ENCODE assay signal across 7 cellular contexts in genomic region chr10:73731588-73732375, GRCh38. TPM values are rescaled to one million over a fixed set of nuclear protein-coding genes. Genes with fewer than 3 reads are reported as not detected.
A peak's percentile ranks its signal among the peaks of the same experiment; 100 is the strongest.
DNase-seq lines count a peak whose midpoint lies in the region; ATAC-seq and TF ChIP-seq lines count a peak whose summit lies in the region.
"Had no signal": no experiment of that assay in that cellular context is flagged by ENCODE, and none has a peak within 500 bp of the region (broad histone marks: within the 10 kb centered on the region; RNA-seq: fewer than 3 reads in every experiment).

No MANE protein-coding gene starts in this region.

- 96% methylated on average over 41 of the region's 42 CpGs for WGBS in mesenchymal stem cell

- DNase-seq in CD4-positive, CD25-positive, alpha-beta regulatory T cell = no peak
- DNase-seq in WTC11 (ENCODE audit: low spot score) (no peak), mesenchymal stem cell (no peak), HK-2 (ENCODE audit: unreplicated experiment) (no peak)
- DNase-seq in stimulated activated naive CD4-positive, alpha-beta T cell treated with Interleukin-2 at 50 U/mL for 16 hours (lab: John Stamatoyannopoulos, UW) = no peak
- no peak for DNase-seq in effector CD4-positive, alpha-beta T cell
- DNase-seq: small intestine had no signal

- H4K8ac ChIP-seq in mesenchymal stem cell (ENCODE audit: low read length) = no peak overlapping the region

- H3K18ac ChIP-seq in mesenchymal stem cell (ENCODE audit: low read depth in 1 of 2, low read length in 2 of 2) = no peak overlapping the region

- H3K4me2 ChIP-seq in mesenchymal stem cell (ENCODE audit: low read length, poor library complexity, severe bottlenecking) = peak overlapping the region; percentile 24

- H3K27ac Mint-ChIP-seq in CD4-positive, CD25-positive, alpha-beta regulatory T cell = peak overlapping the region in 2 of 3 donors; percentile 56 to 94
- peak overlapping the region; percentile 32; the same call in 1 of the 2 replicates for H3K27ac Mint-ChIP-seq in WTC11

- H3K4me1 ChIP-seq in CD4-positive, CD25-positive, alpha-beta regulatory T cell (ENCODE audit: control insufficient read depth, insufficient read depth, low read length, poor library complexity, severe bottlenecking) = peaks cover 16% of the 10 kb centered on the region
- peaks cover 16% of the 10 kb centered on the region for H3K4me1 ChIP-seq in mesenchymal stem cell (ENCODE audit: control insufficient read depth, insufficient read depth, low read depth, low read length)

- H3K36me3 ChIP-seq in CD4-positive, CD25-positive, alpha-beta regulatory T cell (ENCODE audit: control insufficient read depth, insufficient read depth, low read length) = peaks cover 9% of the 10 kb centered on the region
- H3K36me3 ChIP-seq in mesenchymal stem cell (ENCODE audit: control insufficient read depth in 1 of 2, insufficient read depth in 2 of 2, low read depth in 1 of 2, low read length in 2 of 2) = peaks cover 32 to 41% of the 10 kb centered on the region in 2 experiments

- no peak overlapping the region for H2BK5ac ChIP-seq in mesenchymal stem cell (ENCODE audit: low read depth, low read length, poor library complexity, severe bottlenecking)

- no peak overlapping the region for H2BK120ac ChIP-seq in mesenchymal stem cell (ENCODE audit: low read depth, low read length)

- H3K9me3 ChIP-seq in CD4-positive, CD25-positive, alpha-beta regulatory T cell (ENCODE audit: control insufficient read depth in 2 of 2, low read length in 2 of 2) = no peaks in the 10 kb centered on the region
- H3K9me3 ChIP-seq in mesenchymal stem cell (ENCODE audit: control insufficient read depth, low read length) = no peaks in the 10 kb centered on the region

- peaks cover 21% of the 10 kb centered on the region for H3K79me1 ChIP-seq in mesenchymal stem cell (replicated peaks; ENCODE audit: low read length, poor library complexity, severe bottlenecking)

- H3K27ac ChIP-seq in CD4-positive, CD25-positive, alpha-beta regulatory T cell (ENCODE audit: insufficient read depth, low read length, poor library complexity, severe bottlenecking) = no peak overlapping the region
- no peak overlapping the region for H3K27ac ChIP-seq in mesenchymal stem cell (ENCODE audit: low read length, poor library complexity, severe bottlenecking)

- no peak overlapping the region for H2BK15ac ChIP-seq in mesenchymal stem cell (ENCODE audit: low read depth, poor library complexity, severe bottlenecking)

- no peak overlapping the region for H3K14ac ChIP-seq in mesenchymal stem cell (ENCODE audit: low read length in 2 of 2)

- no peak for ATAC-seq in CD4-positive, CD25-positive, alpha-beta regulatory T cell (ENCODE audit: low read depth in 2 of 2)
- no peak for ATAC-seq in WTC11

- peak overlapping the region in 3 of 4 donors; percentile 65 to 99 (median 68) for H3K4me3 Mint-ChIP-seq in CD4-positive, CD25-positive, alpha-beta regulatory T cell
- H3K4me3 Mint-ChIP-seq in WTC11 = peak overlapping the region; percentile 95

- no peak overlapping the region for H2AFZ ChIP-seq in mesenchymal stem cell (ENCODE audit: low read depth, low read length)

- CTCF ChIA-PET in WTC11 (lab: Charles Lee) = no interaction called here

- H3K4ac ChIP-seq in mesenchymal stem cell (ENCODE audit: low read depth in 1 of 2, low read length in 2 of 2) = no peak overlapping the region

- H3K4me1 Mint-ChIP-seq in CD4-positive, CD25-positive, alpha-beta regulatory T cell = peaks cover 6 to 32% (median 14%) of the 10 kb centered on the region in 4 donors
- H3K4me1 Mint-ChIP-seq in WTC11 = 0 out of 2 replicates have a peak, but pooled peaks cover 2% of the 10 kb centered on the region

- no peak for TF ChIP-seq CTCF in WTC11 (IDR thresholded peaks at IDR 0.05)

- POLR2A ChIA-PET in WTC11 (lab: Charles Lee) = interaction anchor here (3.3 kb wide), 1 partner anchor 12 kb away, joined by 19 read pairs; the partner anchor contains the start of gene SEC24C

- H3K36me3 Mint-ChIP-seq in CD4-positive, CD25-positive, alpha-beta regulatory T cell = peaks cover 3% of the 10 kb centered on the region
- H3K36me3 Mint-ChIP-seq in WTC11 = peaks cover 14% of the 10 kb centered on the region; the same call in 1 of the 2 replicates

- no peaks in the 10 kb centered on the region for H3K27me3 ChIP-seq in CD4-positive, CD25-positive, alpha-beta regulatory T cell (ENCODE audit: control insufficient read depth, insufficient read depth, low read length)
- no peaks in the 10 kb centered on the region for H3K27me3 ChIP-seq in mesenchymal stem cell (ENCODE audit: control insufficient read depth in 1 of 2, insufficient read depth in 1 of 2, low read length in 2 of 2)

- peak overlapping the region; percentile 11 for H4K91ac ChIP-seq in mesenchymal stem cell (ENCODE audit: low read length)

- H3K23ac ChIP-seq in mesenchymal stem cell (ENCODE audit: low read length in 2 of 2) = no peak overlapping the region

- H3K27me3 Mint-ChIP-seq in CD4-positive, CD25-positive, alpha-beta regulatory T cell = no peaks in the 10 kb centered on the region
- H3K27me3 Mint-ChIP-seq in WTC11 (ENCODE audit: low read depth) = no peaks in the 10 kb centered on the region

- no peak overlapping the region for H2BK12ac ChIP-seq in mesenchymal stem cell (ENCODE audit: low read length in 2 of 2)

- H2AK5ac ChIP-seq in mesenchymal stem cell (ENCODE audit: low read length, severe bottlenecking) = no peak overlapping the region

- peak overlapping the region; percentile 96 for H3K9ac ChIP-seq in mesenchymal stem cell (ENCODE audit: low read length)

- no peak overlapping the region for H3K4me3 ChIP-seq in CD4-positive, CD25-positive, alpha-beta regulatory T cell (ENCODE audit: low read depth, low read length)
- peak overlapping the region in 1 of 2 experiments; percentile 99 for H3K4me3 ChIP-seq in mesenchymal stem cell (ENCODE audit: insufficient read depth in 1 of 2, low read depth in 1 of 2, low read length in 2 of 2)

- peaks cover 0 to 2% (median 0%) of the 10 kb centered on the region in 7 donors for H3K9me3 Mint-ChIP-seq in CD4-positive, CD25-positive, alpha-beta regulatory T cell
- no peaks in the 10 kb centered on the region for H3K9me3 Mint-ChIP-seq in WTC11

TF ChIP-seq in WTC11, 78 proteins besides CTCF, POLR2A, EP300 and RAD21 (continues in another document):
- no peak for TF ChIP-seq EMX1 (CRISPR knock-in tag; IDR thresholded peaks at IDR 0.05)
- no peak for TF ChIP-seq TEAD4 (CRISPR knock-in tag; IDR thresholded peaks at IDR 0.05)
- no peak for TF ChIP-seq SMAD3 (CRISPR knock-in tag; IDR thresholded peaks at IDR 0.05; ENCODE audit: borderline replicate concordance)
- no peak for TF ChIP-seq ZNF396 (CRISPR knock-in tag; IDR thresholded peaks at IDR 0.05; ENCODE audit: borderline replicate concordance)
- no peak for TF ChIP-seq ZNF232 (CRISPR knock-in tag; IDR thresholded peaks at IDR 0.05)
- no peak for TF ChIP-seq JUN (CRISPR knock-in tag; IDR thresholded peaks at IDR 0.05)
- TF ChIP-seq STAT6 (CRISPR knock-in tag; conservative IDR thresholded peaks at IDR 0.05; ENCODE audit: low read depth) = no peak
- no peak for TF ChIP-seq SMAD4 (CRISPR knock-in tag; IDR thresholded peaks at IDR 0.05)

RNA-seq across cellular contexts. Expression of gene SEC24C, which starts 12.4 kb away (rescaled TPM):
- total RNA-seq in CD4-positive, CD25-positive, alpha-beta regulatory T cell = 78.2 TPM
- 10 to 100 TPM; 30.2 to 39.3 (median 36.9) TPM for polyA plus RNA-seq in CD4-positive, CD25-positive, alpha-beta regulatory T cell
- total RNA-seq in WTC11 (2021) = 64.2 to 74.2 TPM (median 64.5 TPM) in 3 replicates
- 39.6 TPM for polyA plus RNA-seq in mesenchymal stem cell (2013, experiment 1 of 2)
- polyA plus RNA-seq in mesenchymal stem cell (2013, experiment 2 of 2) = 36.9 TPM

RNA-seq across cellular contexts. Expression of gene AGAP5, which starts 33.9 kb away (rescaled TPM):
- total RNA-seq in CD4-positive, CD25-positive, alpha-beta regulatory T cell = 9.8 TPM
- polyA plus RNA-seq in CD4-positive, CD25-positive, alpha-beta regulatory T cell = under 1 TPM in 2 of 4 donors, not detected in 2; 0.07 to 0.18 TPM
- total RNA-seq in WTC11 (2021) = 7.5 to 10.4 TPM (median 9.3 TPM) in 3 replicates
- 0.98 TPM for polyA plus RNA-seq in mesenchymal stem cell (2013, experiment 1 of 2)
- polyA plus RNA-seq in mesenchymal stem cell (2013, experiment 2 of 2) = 1.2 TPM

RNA-seq across cellular contexts. Expression of gene CHCHD1, which starts 50.1 kb away (rescaled TPM):
- total RNA-seq in CD4-positive, CD25-positive, alpha-beta regulatory T cell = 6.3 TPM
- polyA plus RNA-seq in CD4-positive, CD25-positive, alpha-beta regulatory T cell = 10 to 100 TPM; 63.6 to 79.3 (median 70.0) TPM
- total RNA-seq in WTC11 (2021) = 45.9 to 47.9 TPM (median 45.9 TPM) in 3 replicates
- 112 TPM for polyA plus RNA-seq in mesenchymal stem cell (2013, experiment 1 of 2)
- 116 TPM for polyA plus RNA-seq in mesenchymal stem cell (2013, experiment 2 of 2)

RNA-seq across cellular contexts. Expression of gene ZSWIM8, which starts 53.6 kb away (rescaled TPM):
- total RNA-seq in CD4-positive, CD25-positive, alpha-beta regulatory T cell = 95.5 TPM
- 10 to 100 TPM in 3 of 4 donors, 1 to 10 TPM in 1; 6.0 to 14.9 (median 11.8) TPM for polyA plus RNA-seq in CD4-positive, CD25-positive, alpha-beta regulatory T cell
- total RNA-seq in WTC11 (2021) = 50.5 to 59.1 TPM (median 53.2 TPM) in 3 replicates
- polyA plus RNA-seq in mesenchymal stem cell (2013, experiment 1 of 2) = 89.1 TPM
- polyA plus RNA-seq in mesenchymal stem cell (2013, experiment 2 of 2) = 80.7 TPM
